In the genomic region with DNA sequence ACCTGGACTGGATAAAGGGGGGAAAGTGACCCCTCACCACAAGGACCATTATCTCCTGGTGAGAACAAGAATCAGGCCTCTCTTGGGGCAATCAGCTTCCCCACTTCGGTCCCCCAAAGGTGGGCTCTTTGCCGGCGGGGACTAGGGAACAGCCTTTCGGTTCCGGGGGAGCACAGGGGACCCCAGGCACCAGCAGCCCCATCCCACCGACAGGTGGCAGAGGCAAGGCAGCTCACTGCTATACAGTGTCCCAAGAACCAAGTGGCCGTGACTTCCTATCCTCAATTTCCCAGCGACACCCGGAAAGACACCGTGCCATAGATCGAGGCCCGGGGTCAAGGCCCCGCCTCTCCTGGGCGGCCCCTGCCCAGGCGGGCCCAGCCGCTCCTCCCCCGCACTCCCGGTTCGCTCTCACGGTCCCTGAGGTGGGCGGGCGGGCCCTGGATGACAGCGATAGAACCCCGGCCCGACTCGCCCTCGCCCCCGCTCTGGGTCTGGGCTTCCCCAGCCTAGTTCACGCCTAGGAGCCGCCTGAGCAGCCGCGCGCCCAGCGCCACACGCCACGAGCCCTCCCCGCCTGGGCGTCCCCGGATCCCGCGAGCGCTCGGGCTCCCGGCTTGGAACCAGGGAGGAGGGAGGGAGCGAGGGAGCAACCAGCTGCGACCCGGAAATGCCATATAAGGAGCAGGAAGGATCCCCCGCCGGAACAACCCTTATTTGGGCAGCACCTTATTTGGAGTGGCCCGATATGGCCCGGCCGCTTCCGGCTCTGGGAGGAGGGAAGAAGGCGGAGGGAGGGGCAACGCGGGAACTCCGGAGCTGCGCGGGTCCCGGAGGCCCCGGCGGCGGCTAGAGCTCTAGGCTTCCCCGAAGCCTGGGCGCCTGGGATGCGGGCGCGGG, we compare ENCODE assay signal across 1 cellular context.
TF ChIP-seq lines count a peak whose summit lies in the region.

No MANE protein-coding gene starts in this region.

TF ChIP-seq in HEK293, 187 proteins besides CTCF, POLR2A, EP300 and RAD21 (continued from another document and continues in another):
- TF ChIP-seq, protein P1, sequence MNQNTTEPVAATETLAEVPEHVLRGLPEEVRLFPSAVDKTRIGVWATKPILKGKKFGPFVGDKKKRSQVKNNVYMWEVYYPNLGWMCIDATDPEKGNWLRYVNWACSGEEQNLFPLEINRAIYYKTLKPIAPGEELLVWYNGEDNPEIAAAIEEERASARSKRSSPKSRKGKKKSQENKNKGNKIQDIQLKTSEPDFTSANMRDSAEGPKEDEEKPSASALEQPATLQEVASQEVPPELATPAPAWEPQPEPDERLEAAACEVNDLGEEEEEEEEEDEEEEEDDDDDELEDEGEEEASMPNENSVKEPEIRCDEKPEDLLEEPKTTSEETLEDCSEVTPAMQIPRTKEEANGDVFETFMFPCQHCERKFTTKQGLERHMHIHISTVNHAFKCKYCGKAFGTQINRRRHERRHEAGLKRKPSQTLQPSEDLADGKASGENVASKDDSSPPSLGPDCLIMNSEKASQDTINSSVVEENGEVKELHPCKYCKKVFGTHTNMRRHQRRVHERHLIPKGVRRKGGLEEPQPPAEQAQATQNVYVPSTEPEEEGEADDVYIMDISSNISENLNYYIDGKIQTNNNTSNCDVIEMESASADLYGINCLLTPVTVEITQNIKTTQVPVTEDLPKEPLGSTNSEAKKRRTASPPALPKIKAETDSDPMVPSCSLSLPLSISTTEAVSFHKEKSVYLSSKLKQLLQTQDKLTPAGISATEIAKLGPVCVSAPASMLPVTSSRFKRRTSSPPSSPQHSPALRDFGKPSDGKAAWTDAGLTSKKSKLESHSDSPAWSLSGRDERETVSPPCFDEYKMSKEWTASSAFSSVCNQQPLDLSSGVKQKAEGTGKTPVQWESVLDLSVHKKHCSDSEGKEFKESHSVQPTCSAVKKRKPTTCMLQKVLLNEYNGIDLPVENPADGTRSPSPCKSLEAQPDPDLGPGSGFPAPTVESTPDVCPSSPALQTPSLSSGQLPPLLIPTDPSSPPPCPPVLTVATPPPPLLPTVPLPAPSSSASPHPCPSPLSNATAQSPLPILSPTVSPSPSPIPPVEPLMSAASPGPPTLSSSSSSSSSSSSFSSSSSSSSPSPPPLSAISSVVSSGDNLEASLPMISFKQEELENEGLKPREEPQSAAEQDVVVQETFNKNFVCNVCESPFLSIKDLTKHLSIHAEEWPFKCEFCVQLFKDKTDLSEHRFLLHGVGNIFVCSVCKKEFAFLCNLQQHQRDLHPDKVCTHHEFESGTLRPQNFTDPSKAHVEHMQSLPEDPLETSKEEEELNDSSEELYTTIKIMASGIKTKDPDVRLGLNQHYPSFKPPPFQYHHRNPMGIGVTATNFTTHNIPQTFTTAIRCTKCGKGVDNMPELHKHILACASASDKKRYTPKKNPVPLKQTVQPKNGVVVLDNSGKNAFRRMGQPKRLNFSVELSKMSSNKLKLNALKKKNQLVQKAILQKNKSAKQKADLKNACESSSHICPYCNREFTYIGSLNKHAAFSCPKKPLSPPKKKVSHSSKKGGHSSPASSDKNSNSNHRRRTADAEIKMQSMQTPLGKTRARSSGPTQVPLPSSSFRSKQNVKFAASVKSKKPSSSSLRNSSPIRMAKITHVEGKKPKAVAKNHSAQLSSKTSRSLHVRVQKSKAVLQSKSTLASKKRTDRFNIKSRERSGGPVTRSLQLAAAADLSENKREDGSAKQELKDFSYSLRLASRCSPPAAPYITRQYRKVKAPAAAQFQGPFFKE (tag by site-specific recombination; IDR thresholded peaks at IDR 0.05; ENCODE audit: borderline replicate concordance) = no peak
- no peak for TF ChIP-seq GLI2 (tag by site-specific recombination; IDR thresholded peaks at IDR 0.05; ENCODE audit: borderline replicate concordance, low read depth)
- peak; percentile 99 for TF ChIP-seq KLF8 (tag by site-specific recombination; IDR thresholded peaks at IDR 0.05)
- TF ChIP-seq HOXD13 (CRISPR knock-in tag; IDR thresholded peaks at IDR 0.05; ENCODE audit: borderline replicate concordance) = no peak
- TF ChIP-seq, protein P2, sequence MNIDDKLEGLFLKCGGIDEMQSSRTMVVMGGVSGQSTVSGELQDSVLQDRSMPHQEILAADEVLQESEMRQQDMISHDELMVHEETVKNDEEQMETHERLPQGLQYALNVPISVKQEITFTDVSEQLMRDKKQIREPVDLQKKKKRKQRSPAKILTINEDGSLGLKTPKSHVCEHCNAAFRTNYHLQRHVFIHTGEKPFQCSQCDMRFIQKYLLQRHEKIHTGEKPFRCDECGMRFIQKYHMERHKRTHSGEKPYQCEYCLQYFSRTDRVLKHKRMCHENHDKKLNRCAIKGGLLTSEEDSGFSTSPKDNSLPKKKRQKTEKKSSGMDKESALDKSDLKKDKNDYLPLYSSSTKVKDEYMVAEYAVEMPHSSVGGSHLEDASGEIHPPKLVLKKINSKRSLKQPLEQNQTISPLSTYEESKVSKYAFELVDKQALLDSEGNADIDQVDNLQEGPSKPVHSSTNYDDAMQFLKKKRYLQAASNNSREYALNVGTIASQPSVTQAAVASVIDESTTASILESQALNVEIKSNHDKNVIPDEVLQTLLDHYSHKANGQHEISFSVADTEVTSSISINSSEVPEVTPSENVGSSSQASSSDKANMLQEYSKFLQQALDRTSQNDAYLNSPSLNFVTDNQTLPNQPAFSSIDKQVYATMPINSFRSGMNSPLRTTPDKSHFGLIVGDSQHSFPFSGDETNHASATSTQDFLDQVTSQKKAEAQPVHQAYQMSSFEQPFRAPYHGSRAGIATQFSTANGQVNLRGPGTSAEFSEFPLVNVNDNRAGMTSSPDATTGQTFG (tag by site-specific recombination; IDR thresholded peaks at IDR 0.05; ENCODE audit: borderline replicate concordance) = no peak
- TF ChIP-seq ZBTB21 (tag by site-specific recombination; IDR thresholded peaks at IDR 0.05) = no peak; the same call in 1 of the 2 replicates
- TF ChIP-seq HOXA7 (CRISPR knock-in tag; IDR thresholded peaks at IDR 0.05; ENCODE audit: borderline replicate concordance) = no peak
- peak; percentile 98 for TF ChIP-seq IKZF3 (tag by site-specific recombination; IDR thresholded peaks at IDR 0.05)
- no peak for TF ChIP-seq ZNF266 (tag by site-specific recombination; IDR thresholded peaks at IDR 0.05; ENCODE audit: low read depth)
- no peak for TF ChIP-seq ZNF169 (tag by site-specific recombination; IDR thresholded peaks at IDR 0.05)
- TF ChIP-seq, protein P3, sequence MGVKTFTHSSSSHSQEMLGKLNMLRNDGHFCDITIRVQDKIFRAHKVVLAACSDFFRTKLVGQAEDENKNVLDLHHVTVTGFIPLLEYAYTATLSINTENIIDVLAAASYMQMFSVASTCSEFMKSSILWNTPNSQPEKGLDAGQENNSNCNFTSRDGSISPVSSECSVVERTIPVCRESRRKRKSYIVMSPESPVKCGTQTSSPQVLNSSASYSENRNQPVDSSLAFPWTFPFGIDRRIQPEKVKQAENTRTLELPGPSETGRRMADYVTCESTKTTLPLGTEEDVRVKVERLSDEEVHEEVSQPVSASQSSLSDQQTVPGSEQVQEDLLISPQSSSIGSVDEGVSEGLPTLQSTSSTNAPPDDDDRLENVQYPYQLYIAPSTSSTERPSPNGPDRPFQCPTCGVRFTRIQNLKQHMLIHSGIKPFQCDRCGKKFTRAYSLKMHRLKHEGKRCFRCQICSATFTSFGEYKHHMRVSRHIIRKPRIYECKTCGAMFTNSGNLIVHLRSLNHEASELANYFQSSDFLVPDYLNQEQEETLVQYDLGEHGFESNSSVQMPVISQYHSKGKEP (tag by site-specific recombination; IDR thresholded peaks at IDR 0.05) = no peak
- TF ChIP-seq ZNF571 (tag by site-specific recombination; IDR thresholded peaks at IDR 0.05) = no peak
- no peak for TF ChIP-seq ZNF837 (tag by site-specific recombination; IDR thresholded peaks at IDR 0.05)
- TF ChIP-seq ZNF426 (tag by site-specific recombination; IDR thresholded peaks at IDR 0.05) = no peak
- TF ChIP-seq ZNF138 (tag by site-specific recombination; IDR thresholded peaks at IDR 0.05; ENCODE audit: borderline replicate concordance) = no peak
- TF ChIP-seq ZNF132 (tag by site-specific recombination; IDR thresholded peaks at IDR 0.05; ENCODE audit: borderline replicate concordance) = no peak
- TF ChIP-seq SALL2 (tag by site-specific recombination; IDR thresholded peaks at IDR 0.05; ENCODE audit: borderline replicate concordance) = no peak
- no peak; the same call in 1 of the 2 replicates for TF ChIP-seq ZNF585B (tag by site-specific recombination; IDR thresholded peaks at IDR 0.05)
- no peak for TF ChIP-seq PRDM1 (tag by site-specific recombination; IDR thresholded peaks at IDR 0.05)
- no peak for TF ChIP-seq GFI1B (tag by site-specific recombination; IDR thresholded peaks at IDR 0.05)
- TF ChIP-seq, protein P4, sequence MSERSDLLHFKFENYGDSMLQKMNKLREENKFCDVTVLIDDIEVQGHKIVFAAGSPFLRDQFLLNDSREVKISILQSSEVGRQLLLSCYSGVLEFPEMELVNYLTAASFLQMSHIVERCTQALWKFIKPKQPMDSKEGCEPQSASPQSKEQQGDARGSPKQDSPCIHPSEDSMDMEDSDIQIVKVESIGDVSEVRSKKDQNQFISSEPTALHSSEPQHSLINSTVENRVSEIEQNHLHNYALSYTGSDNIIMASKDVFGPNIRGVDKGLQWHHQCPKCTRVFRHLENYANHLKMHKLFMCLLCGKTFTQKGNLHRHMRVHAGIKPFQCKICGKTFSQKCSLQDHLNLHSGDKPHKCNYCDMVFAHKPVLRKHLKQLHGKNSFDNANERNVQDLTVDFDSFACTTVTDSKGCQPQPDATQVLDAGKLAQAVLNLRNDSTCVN (tag by site-specific recombination; optimal IDR thresholded peaks at IDR 0.05) = peak; percentile 97
- peak; percentile 35; the same call in 1 of the 2 replicates for TF ChIP-seq ZNF777 (tag by site-specific recombination; IDR thresholded peaks at IDR 0.05; ENCODE audit: borderline replicate concordance)
- no peak; the same call in 1 of the 2 replicates for TF ChIP-seq ZNF629 (tag by site-specific recombination; IDR thresholded peaks at IDR 0.05)
- TF ChIP-seq, protein P5, sequence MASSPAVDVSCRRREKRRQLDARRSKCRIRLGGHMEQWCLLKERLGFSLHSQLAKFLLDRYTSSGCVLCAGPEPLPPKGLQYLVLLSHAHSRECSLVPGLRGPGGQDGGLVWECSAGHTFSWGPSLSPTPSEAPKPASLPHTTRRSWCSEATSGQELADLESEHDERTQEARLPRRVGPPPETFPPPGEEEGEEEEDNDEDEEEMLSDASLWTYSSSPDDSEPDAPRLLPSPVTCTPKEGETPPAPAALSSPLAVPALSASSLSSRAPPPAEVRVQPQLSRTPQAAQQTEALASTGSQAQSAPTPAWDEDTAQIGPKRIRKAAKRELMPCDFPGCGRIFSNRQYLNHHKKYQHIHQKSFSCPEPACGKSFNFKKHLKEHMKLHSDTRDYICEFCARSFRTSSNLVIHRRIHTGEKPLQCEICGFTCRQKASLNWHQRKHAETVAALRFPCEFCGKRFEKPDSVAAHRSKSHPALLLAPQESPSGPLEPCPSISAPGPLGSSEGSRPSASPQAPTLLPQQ (tag by site-specific recombination; IDR thresholded peaks at IDR 0.05) = peak; percentile 93
- TF ChIP-seq, protein P6, sequence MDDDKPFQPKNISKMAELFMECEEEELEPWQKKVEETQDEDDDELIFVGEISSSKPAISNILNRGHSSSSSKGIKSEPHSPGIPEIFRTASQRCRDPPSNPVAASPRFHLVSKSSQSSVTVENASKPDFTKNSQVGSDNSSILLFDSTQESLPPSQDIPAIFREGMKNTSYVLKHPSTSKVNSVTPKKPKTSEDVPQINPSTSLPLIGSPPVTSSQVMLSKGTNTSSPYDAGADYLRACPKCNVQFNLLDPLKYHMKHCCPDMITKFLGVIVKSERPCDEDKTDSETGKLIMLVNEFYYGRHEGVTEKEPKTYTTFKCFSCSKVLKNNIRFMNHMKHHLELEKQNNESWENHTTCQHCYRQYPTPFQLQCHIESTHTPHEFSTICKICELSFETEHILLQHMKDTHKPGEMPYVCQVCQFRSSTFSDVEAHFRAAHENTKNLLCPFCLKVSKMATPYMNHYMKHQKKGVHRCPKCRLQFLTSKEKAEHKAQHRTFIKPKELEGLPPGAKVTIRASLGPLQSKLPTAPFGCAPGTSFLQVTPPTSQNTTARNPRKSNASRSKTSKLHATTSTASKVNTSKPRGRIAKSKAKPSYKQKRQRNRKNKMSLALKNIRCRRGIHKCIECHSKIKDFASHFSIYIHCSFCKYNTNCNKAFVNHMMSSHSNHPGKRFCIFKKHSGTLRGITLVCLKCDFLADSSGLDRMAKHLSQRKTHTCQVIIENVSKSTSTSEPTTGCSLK (tag by site-specific recombination; IDR thresholded peaks at IDR 0.05) = no peak
- TF ChIP-seq ZIC2 (tag by site-specific recombination; IDR thresholded peaks at IDR 0.05) = peak; percentile 66
- no peak for TF ChIP-seq TRIM28 (IDR thresholded peaks at IDR 0.05; ENCODE audit: borderline replicate concordance, low read length)
- TF ChIP-seq ZNF560 (tag by site-specific recombination; IDR thresholded peaks at IDR 0.05; ENCODE audit: borderline replicate concordance) = no peak
- TF ChIP-seq ZNF24 (tag by site-specific recombination; IDR thresholded peaks at IDR 0.05) = peak; percentile 16; the same call in 1 of the 2 replicates
- TF ChIP-seq ZNF350 (tag by site-specific recombination; IDR thresholded peaks at IDR 0.05) = no peak
- no peak for TF ChIP-seq SCRT1 (tag by site-specific recombination; IDR thresholded peaks at IDR 0.05; ENCODE audit: borderline replicate concordance)
- no peak for TF ChIP-seq ZFP41 (tag by site-specific recombination; IDR thresholded peaks at IDR 0.05; ENCODE audit: borderline replicate concordance)
- no peak for TF ChIP-seq ZNF658 (tag by site-specific recombination; IDR thresholded peaks at IDR 0.05)
- no peak for TF ChIP-seq ZSCAN16 (tag by site-specific recombination; IDR thresholded peaks at IDR 0.05)
- TF ChIP-seq ZNF423 (tag by site-specific recombination; IDR thresholded peaks at IDR 0.05) = peak; percentile 16; the same call in 1 of the 2 replicates
- TF ChIP-seq, protein P7, sequence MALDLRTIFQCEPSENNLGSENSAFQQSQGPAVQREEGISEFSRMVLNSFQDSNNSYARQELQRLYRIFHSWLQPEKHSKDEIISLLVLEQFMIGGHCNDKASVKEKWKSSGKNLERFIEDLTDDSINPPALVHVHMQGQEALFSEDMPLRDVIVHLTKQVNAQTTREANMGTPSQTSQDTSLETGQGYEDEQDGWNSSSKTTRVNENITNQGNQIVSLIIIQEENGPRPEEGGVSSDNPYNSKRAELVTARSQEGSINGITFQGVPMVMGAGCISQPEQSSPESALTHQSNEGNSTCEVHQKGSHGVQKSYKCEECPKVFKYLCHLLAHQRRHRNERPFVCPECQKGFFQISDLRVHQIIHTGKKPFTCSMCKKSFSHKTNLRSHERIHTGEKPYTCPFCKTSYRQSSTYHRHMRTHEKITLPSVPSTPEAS (tag by site-specific recombination; IDR thresholded peaks at IDR 0.05) = no peak
- TF ChIP-seq, protein P8, sequence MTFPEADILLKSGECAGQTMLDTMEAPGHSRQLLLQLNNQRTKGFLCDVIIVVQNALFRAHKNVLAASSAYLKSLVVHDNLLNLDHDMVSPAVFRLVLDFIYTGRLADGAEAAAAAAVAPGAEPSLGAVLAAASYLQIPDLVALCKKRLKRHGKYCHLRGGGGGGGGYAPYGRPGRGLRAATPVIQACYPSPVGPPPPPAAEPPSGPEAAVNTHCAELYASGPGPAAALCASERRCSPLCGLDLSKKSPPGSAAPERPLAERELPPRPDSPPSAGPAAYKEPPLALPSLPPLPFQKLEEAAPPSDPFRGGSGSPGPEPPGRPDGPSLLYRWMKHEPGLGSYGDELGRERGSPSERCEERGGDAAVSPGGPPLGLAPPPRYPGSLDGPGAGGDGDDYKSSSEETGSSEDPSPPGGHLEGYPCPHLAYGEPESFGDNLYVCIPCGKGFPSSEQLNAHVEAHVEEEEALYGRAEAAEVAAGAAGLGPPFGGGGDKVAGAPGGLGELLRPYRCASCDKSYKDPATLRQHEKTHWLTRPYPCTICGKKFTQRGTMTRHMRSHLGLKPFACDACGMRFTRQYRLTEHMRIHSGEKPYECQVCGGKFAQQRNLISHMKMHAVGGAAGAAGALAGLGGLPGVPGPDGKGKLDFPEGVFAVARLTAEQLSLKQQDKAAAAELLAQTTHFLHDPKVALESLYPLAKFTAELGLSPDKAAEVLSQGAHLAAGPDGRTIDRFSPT (tag by site-specific recombination; IDR thresholded peaks at IDR 0.05) = peak; percentile 96
